In the genomic region with DNA sequence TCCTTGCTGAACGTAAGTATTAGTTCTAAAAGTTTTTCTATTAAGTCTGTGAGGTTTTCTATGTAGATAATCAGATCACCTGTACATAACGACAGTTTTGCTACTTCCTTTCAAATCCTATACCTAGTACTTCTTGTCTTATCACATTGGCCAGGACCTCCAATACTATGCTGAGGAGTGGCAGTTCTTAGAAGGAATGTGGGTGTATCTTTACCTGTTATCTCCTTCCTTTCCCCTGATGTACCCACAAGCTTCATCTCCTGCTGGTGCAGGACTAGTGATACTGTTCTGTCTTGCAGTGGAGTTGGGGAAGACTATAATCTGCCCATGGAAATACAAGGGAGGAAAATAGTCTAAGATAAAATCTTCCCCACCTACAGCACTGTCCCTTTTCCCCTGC, we compare ENCODE assay signal across 7 cellular contexts. TPM values are rescaled to one million over a fixed set of nuclear protein-coding genes. Genes with fewer than 3 reads are reported as not detected.
"Had no signal": no experiment of that assay in that cellular context is flagged by ENCODE, and none has a peak within 500 bp of the region (broad histone marks: within the 10 kb centered on the region; RNA-seq: fewer than 3 reads in every experiment).

No MANE protein-coding gene starts in this region.

- H3K36me3 Mint-ChIP-seq: IgD-negative memory B cell had no signal

- ATAC-seq: HepG2 had no signal

- H3K27ac ChIP-seq: HL-60 had no signal

- DNase-seq: IMR-90, KBM-7, KG1 had no signal

- H3K4me3 Mint-ChIP-seq: IgD-negative memory B cell had no signal

- FAIRE-seq: HepG2, HTR-8/SVneo had no signal

- H3K9me3 Mint-ChIP-seq: IgD-negative memory B cell had no signal

RNA-seq across cellular contexts. Expression of a gene that starts 16.8 kb away (rescaled TPM):
- polyA plus RNA-seq: IgD-negative memory B cell had no signal
